Comparison of ENCODE assay signal across 2 cellular contexts in the genomic region with DNA sequence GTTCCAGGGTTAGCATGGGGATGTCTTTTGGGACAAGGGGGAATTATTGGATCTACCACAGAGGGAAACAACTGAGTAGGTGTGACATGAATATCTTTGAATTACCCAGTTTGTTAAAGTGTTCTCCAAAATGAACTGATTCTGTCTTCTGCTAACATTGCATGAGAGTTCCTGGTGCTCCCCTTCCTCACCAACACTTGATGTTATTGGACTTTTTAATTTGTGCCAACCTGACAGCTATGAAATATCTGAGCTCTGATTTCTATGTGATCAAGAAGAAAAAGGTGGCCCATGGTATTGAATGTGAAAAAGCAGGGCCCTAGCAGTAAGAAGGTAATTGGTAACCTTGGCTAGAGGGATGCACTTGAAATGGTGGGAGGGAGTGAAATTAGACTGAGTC.
A peak's percentile ranks its signal among the peaks of the same experiment; 100 is the strongest.
TF ChIP-seq lines count a peak whose summit lies in the region.

No MANE protein-coding gene starts in this region.

TF ChIP-seq in HEK293, 187 proteins besides CTCF, POLR2A, EP300 and RAD21:
- no peak for TF ChIP-seq ZNF302 (tag by site-specific recombination; IDR thresholded peaks at IDR 0.05; ENCODE audit: low read depth)
- TF ChIP-seq ZNF677 (tag by site-specific recombination; IDR thresholded peaks at IDR 0.05): no peak
- no peak for TF ChIP-seq ZNF18 (tag by site-specific recombination; IDR thresholded peaks at IDR 0.05)
- TF ChIP-seq ZNF184 (tag by site-specific recombination; IDR thresholded peaks at IDR 0.05): peak; percentile 100
TF ChIP-seq in HEK293: peak in this region for 1.

TF ChIP-seq in H1, 55 proteins besides CTCF, POLR2A, EP300 and RAD21:
- TF ChIP-seq CTBP2 (IDR thresholded peaks at IDR 0.05; ENCODE audit: borderline replicate concordance, insufficient read depth, insufficient read length, low read length) (no peak), CBX8 (IDR thresholded peaks at IDR 0.05; ENCODE audit: borderline replicate concordance, low read depth, low read length) (no peak), RFX5 (IDR thresholded peaks at IDR 0.05; ENCODE audit: borderline replicate concordance, low read depth, low read length) (no peak), RBBP5 (IDR thresholded peaks at IDR 0.05; ENCODE audit: borderline replicate concordance, low read depth, low read length) (no peak), CREB1 (IDR thresholded peaks at IDR 0.05) (no peak), POLR2AphosphoS5 (IDR thresholded peaks at IDR 0.05; ENCODE audit: low read depth, low read length) (no peak), ATF2 (IDR thresholded peaks at IDR 0.05; ENCODE audit: low read length) (no peak), TAF1 (IDR thresholded peaks at IDR 0.05; ENCODE audit: low read depth, low read length) (no peak), NRF1 (IDR thresholded peaks at IDR 0.05; ENCODE audit: low read depth, low read length) (no peak), TEAD4 (IDR thresholded peaks at IDR 0.05; ENCODE audit: low read depth, low read length) (no peak), TCF12 (IDR thresholded peaks at IDR 0.05; ENCODE audit: low read depth, low read length) (no peak), KDM4A (IDR thresholded peaks at IDR 0.05; ENCODE audit: low read depth, low read length, severe bottlenecking) (no peak), YY1 (IDR thresholded peaks at IDR 0.05; ENCODE audit: low read depth, low read length) (no peak), GABPA (IDR thresholded peaks at IDR 0.05; ENCODE audit: borderline replicate concordance, insufficient read depth, low read length) (no peak), SAP30 (IDR thresholded peaks at IDR 0.05; ENCODE audit: insufficient read depth, insufficient replicate concordance, low read length) (no peak), EZH2 (IDR thresholded peaks at IDR 0.05; ENCODE audit: low read depth, low read length, severe bottlenecking) (no peak), HDAC6 (IDR thresholded peaks at IDR 0.05; ENCODE audit: low read depth, low read length) (no peak), SP2 (IDR thresholded peaks at IDR 0.05; ENCODE audit: low read length) (no peak)
TF ChIP-seq in H1: peak in this region for 0.
